15 cellular contexts compared by ENCODE assay signal in the genomic region with DNA sequence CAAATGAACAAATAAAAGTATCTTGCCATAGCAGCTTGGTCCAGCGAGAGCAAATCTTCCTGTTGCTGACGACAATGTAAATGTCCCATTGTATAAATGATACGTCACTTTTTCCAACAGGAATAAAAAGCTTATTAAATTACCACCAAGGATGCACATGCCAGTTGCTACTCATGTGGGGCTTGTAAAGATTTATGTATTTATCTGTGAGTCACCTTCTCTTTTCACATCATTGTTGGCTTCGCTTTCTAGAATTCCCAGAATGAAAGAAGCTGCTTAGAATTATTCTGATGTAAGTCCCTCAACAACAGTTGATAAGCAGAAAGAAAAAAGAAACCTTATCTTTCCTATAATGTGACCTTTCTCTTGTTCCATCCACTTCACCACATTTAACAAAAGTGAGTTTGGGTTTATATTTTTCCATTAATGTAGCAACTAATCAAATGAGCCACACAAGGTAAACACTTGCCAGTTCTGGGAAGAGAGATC. TPM values are rescaled to one million over a fixed set of nuclear protein-coding genes. Genes with fewer than 3 reads are reported as not detected.
DNase-seq lines count a peak whose midpoint lies in the region; ATAC-seq and TF ChIP-seq lines count a peak whose summit lies in the region.
"Had no signal": no experiment of that assay in that cellular context is flagged by ENCODE, and none has a peak within 500 bp of the region (broad histone marks: within the 10 kb centered on the region; RNA-seq: fewer than 3 reads in every experiment).

No MANE protein-coding gene starts in this region.

- DNase-seq in H4 (ENCODE audit: low spot score) (peak; percentile 63), Panc1 (ENCODE audit: low read depth, low spot score) (peak; percentile 66), glutamatergic neuron (no peak), occipital lobe (lab: John Stamatoyannopoulos, UW) (no peak), iPS-NIHi7 (ENCODE audit: extremely low spot score) (no peak)
- DNase-seq: effector CD4-positive, alpha-beta T cell; PC-9; stimulated activated CD4-positive, alpha-beta T cell treated with anti-CD3 and anti-CD28 coated beads, Interleukin-4, amount 100 ng/mL, for 4 hours had no signal

- CTCF ChIA-PET in Panc1 (lab: Charles Lee) = no interaction called here

- in situ Hi-C loops in Panc1 (cut with HindIII; ENCODE audit: low pct_unique_long_range_greater_than_20kb, low sequenced_read_pairs) = no loop called here

- no peaks in the 10 kb centered on the region for H3K9me3 Mint-ChIP-seq in glutamatergic neuron (ENCODE audit: unreplicated experiment)

- intact Hi-C loops in Panc1 (cut with micrococcal nuclease; ENCODE audit: unreplicated experiment) = no loop called here

- TF ChIP-seq CTCF in 22Rv1 (IDR thresholded peaks at IDR 0.05) (no peak), Panc1 (IDR thresholded peaks at IDR 0.05) (no peak), glutamatergic neuron (IDR thresholded peaks at IDR 0.05; ENCODE audit: partially characterized antibody, unreplicated experiment) (no peak)

- no peaks in the 10 kb centered on the region for H3K4me1 Mint-ChIP-seq in glutamatergic neuron (ENCODE audit: low read depth, unreplicated experiment)

- H3K9ac ChIP-seq in endocrine pancreas (ENCODE audit: control insufficient read depth, insufficient read depth, low read length) = no peak overlapping the region
- H3K9ac ChIP-seq: BLaER1 had no signal

- ATAC-seq in Panc1 (no peak), GM19452 (IDR thresholded peaks at IDR 0.05; ENCODE audit: unreplicated experiment) (no peak)

- H3K27ac ChIP-seq in 22Rv1 (peak overlapping the region; percentile 6), Panc1 (ENCODE audit: low read length) (no peak overlapping the region)
- H3K27ac ChIP-seq: BLaER1, PC-9, thoracic aorta, VCaP had no signal

- H3K9me3 ChIP-seq in Panc1 (ENCODE audit: control insufficient read depth, insufficient read depth, low read depth, low read length) (no peaks in the 10 kb centered on the region), endocrine pancreas (ENCODE audit: control insufficient read depth, low read length) (no peaks in the 10 kb centered on the region)
- H3K9me3 ChIP-seq: BLaER1, thoracic aorta had no signal

- H3K4me3 ChIP-seq in Panc1 (ENCODE audit: low read depth in 2 of 2, low read length in 2 of 2) (no peak overlapping the region), endocrine pancreas (ENCODE audit: control insufficient read depth, insufficient read depth, low read length) (peak overlapping the region; percentile 59)
- H3K4me3 ChIP-seq: BLaER1, PC-9, thoracic aorta had no signal

- no peaks in the 10 kb centered on the region for H3K27me3 ChIP-seq in Panc1 (ENCODE audit: control insufficient read depth, insufficient read depth, low read length)
- H3K27me3 ChIP-seq in endocrine pancreas (ENCODE audit: control insufficient read depth, insufficient read depth, low read length) = no peaks in the 10 kb centered on the region
- H3K27me3 ChIP-seq: BLaER1 had no signal

- POLR2A ChIA-PET in Panc1 (lab: Charles Lee) = no interaction called here

- peaks cover 7% of the 10 kb centered on the region for H3K36me3 Mint-ChIP-seq in glutamatergic neuron (ENCODE audit: unreplicated experiment)

- no peak overlapping the region for H3K27ac Mint-ChIP-seq in glutamatergic neuron (ENCODE audit: unreplicated experiment)
- H3K27ac Mint-ChIP-seq: progenitor cell of endocrine pancreas had no signal

- H3K27me3 Mint-ChIP-seq in glutamatergic neuron (ENCODE audit: unreplicated experiment) = no peaks in the 10 kb centered on the region
- H3K27me3 Mint-ChIP-seq: progenitor cell of endocrine pancreas had no signal

- H3K36me3 ChIP-seq in Panc1 (ENCODE audit: control insufficient read depth, insufficient read depth, low read length) = no peaks in the 10 kb centered on the region
- H3K36me3 ChIP-seq in endocrine pancreas (ENCODE audit: control insufficient read depth, insufficient read depth, low read length) = no peaks in the 10 kb centered on the region
- H3K36me3 ChIP-seq: BLaER1, thoracic aorta had no signal

- no peak overlapping the region for H3K4me3 Mint-ChIP-seq in glutamatergic neuron (ENCODE audit: unreplicated experiment)

- no TSS peak for BruUV-seq in Panc1 (replicated peaks; lab: Mats Ljungman, UMichigan)

- H3K4me1 ChIP-seq in Panc1 (ENCODE audit: control insufficient read depth, insufficient read depth, low read length) (no peaks in the 10 kb centered on the region), endocrine pancreas (ENCODE audit: control insufficient read depth, insufficient read depth, low read length) (peaks cover 17% of the 10 kb centered on the region)
- H3K4me1 ChIP-seq: BLaER1 had no signal

RNA-seq across cellular contexts. Expression of a gene that starts 22.4 kb away (rescaled TPM):
- total RNA-seq in H4 (2014; rRNA removed; shearing (Covaris generic)) = 18.2 and 20.0 TPM in 2 replicates
- total RNA-seq in Panc1 (2021; ENCODE audit: unreplicated experiment) (0.44 TPM), glutamatergic neuron (ENCODE audit: unreplicated experiment) (54.7 TPM), occipital lobe (1.7 TPM)
- polyA plus RNA-seq in Panc1 (2012; ENCODE audit: insufficient read length) = 0.39 TPM

Comparison
In these comparisons a context has a peak if more than half of its experiments do, and no peak if none do; other contexts are left out.
1. DNase-seq: peak in H4 (single experiment) and Panc1 (single experiment); none in glutamatergic neuron (single experiment), occipital lobe (single experiment) and iPS-NIHi7 (single experiment).